ENCODE assay signal across 1 cellular context in genomic region chr1:23825762-23826522, GRCh38.
TF ChIP-seq lines count a peak whose summit lies in the region.

No MANE protein-coding gene starts in this region.

TF ChIP-seq in H1, 55 proteins besides CTCF, POLR2A, EP300 and RAD21:
- no peak for TF ChIP-seq CREB1 (IDR thresholded peaks at IDR 0.05)
- no peak for TF ChIP-seq YY1 (IDR thresholded peaks at IDR 0.05; ENCODE audit: low read depth, low read length)
- no peak for TF ChIP-seq SRF (IDR thresholded peaks at IDR 0.05; ENCODE audit: low read depth, low read length)
- TF ChIP-seq ZNF274 (IDR thresholded peaks at IDR 0.05; ENCODE audit: borderline replicate concordance, extremely low read depth, low read length): no peak
- no peak for TF ChIP-seq SUZ12 (IDR thresholded peaks at IDR 0.05; ENCODE audit: low read length)
- TF ChIP-seq KDM1A (IDR thresholded peaks at IDR 0.05; ENCODE audit: borderline replicate concordance, low read length): no peak
- TF ChIP-seq CBX8 (IDR thresholded peaks at IDR 0.05; ENCODE audit: borderline replicate concordance, low read depth, low read length): no peak
- no peak for TF ChIP-seq MAFK (IDR thresholded peaks at IDR 0.05; ENCODE audit: low read depth, low read length)
- no peak for TF ChIP-seq TAF7 (optimal IDR thresholded peaks at IDR 0.05; ENCODE audit: borderline replicate concordance, low read depth, low read length)
- no peak for TF ChIP-seq KDM5A (IDR thresholded peaks at IDR 0.05; ENCODE audit: low read length)
- no peak for TF ChIP-seq BCL11A (IDR thresholded peaks at IDR 0.05; ENCODE audit: low read depth in 2 of 2, low read length in 2 of 2)
- TF ChIP-seq GABPA (IDR thresholded peaks at IDR 0.05; ENCODE audit: borderline replicate concordance, insufficient read depth, low read length): no peak
- no peak for TF ChIP-seq E2F6 (IDR thresholded peaks at IDR 0.05)
- no peak for TF ChIP-seq SP2 (IDR thresholded peaks at IDR 0.05; ENCODE audit: low read length)
- TF ChIP-seq RXRA (IDR thresholded peaks at IDR 0.05; ENCODE audit: insufficient read depth, low read depth, low read length): no peak
- no peak for TF ChIP-seq POLR2AphosphoS5 (IDR thresholded peaks at IDR 0.05; ENCODE audit: low read depth, low read length)
- TF ChIP-seq ATF3 (IDR thresholded peaks at IDR 0.05; ENCODE audit: insufficient read depth, low read depth, low read length): no peak
- no peak for TF ChIP-seq POU5F1 (IDR thresholded peaks at IDR 0.05; ENCODE audit: low read depth, low read length)
- TF ChIP-seq TBP (IDR thresholded peaks at IDR 0.05; ENCODE audit: low read depth, low read length): no peak
